In the genomic region with DNA sequence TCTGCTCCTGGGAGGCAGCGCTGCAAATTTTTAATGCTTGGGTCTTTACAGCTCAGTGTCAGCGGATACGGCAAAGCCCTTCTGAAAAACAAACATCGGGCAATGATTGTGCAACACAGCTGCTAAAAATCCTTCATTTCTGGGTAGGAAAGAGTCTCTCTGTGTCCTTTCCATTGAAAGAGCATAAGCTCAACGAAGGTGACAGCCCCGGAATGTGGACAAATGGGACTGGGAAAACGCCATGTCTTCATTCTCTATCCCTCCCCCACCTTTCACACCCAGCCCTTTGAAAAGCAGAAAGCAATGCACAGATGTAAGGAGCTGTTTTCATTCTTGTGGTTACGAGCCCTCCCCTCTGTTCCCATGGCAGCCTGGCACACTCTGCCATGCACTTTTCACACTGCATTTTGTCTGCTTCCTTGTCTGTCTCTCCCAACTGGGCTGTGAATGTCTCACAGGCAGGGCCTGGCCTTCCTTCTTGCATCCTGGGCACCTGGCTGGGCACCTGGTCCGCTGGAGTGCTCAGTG, we compare ENCODE assay signal across 8 cellular contexts. TPM values are rescaled to one million over a fixed set of nuclear protein-coding genes. Genes with fewer than 3 reads are reported as not detected.
DNase-seq lines count a peak whose midpoint lies in the region; ATAC-seq and TF ChIP-seq lines count a peak whose summit lies in the region.

No MANE protein-coding gene starts in this region.

- ATAC-seq in GM19455 (IDR thresholded peaks at IDR 0.05; ENCODE audit: unreplicated experiment) (no peak), GM18867 (IDR thresholded peaks at IDR 0.05; ENCODE audit: unreplicated experiment) (no peak)

- no peaks in the 10 kb centered on the region; the same call in 1 of the 2 replicates for H3K9me3 ChIP-seq in AG04450 (ENCODE audit: control insufficient read depth, insufficient read depth, low read length)
- no peaks in the 10 kb centered on the region for H3K9me3 ChIP-seq in esophagus muscularis mucosa

- TF ChIP-seq EP300 in esophagus muscularis mucosa (IDR thresholded peaks at IDR 0.05): no peak

- no peak overlapping the region for H3K27ac ChIP-seq in AG04450 (ENCODE audit: low read depth, low read length)
- no peak overlapping the region for H3K27ac ChIP-seq in esophagus muscularis mucosa (replicated peaks in 1 of 4)

- no peak for TF ChIP-seq POLR2A in esophagus muscularis mucosa (IDR thresholded peaks at IDR 0.05; ENCODE audit: low read depth)

- POLR2A ChIA-PET in AG04450 (lab: Yijun Ruan, JAX): interaction anchor here (0.6 to 1.3 kb wide), 2 partner anchors 16 to 295 kb away, joined by 4 read pairs; a partner anchor contains a TSS

- H3K4me3 ChIP-seq in AG04450 (ENCODE audit: low read depth, low read length) (peak overlapping the region; percentile 23), esophagus muscularis mucosa (no peak overlapping the region)

- H3K4me1 ChIP-seq in esophagus muscularis mucosa: peaks cover 0 to 13% (median 9%) of the 10 kb centered on the region in 4 donors

- peaks cover 10% of the 10 kb centered on the region for H3K27me3 ChIP-seq in AG04450 (ENCODE audit: control insufficient read depth, insufficient read depth, low read length)
- no peaks in the 10 kb centered on the region for H3K27me3 ChIP-seq in esophagus muscularis mucosa

- DNase-seq in AG04450 (ENCODE audit: low read depth, low spot score) (no peak), HT1080 (ENCODE audit: low read depth) (peak; percentile 59), SW480 (ENCODE audit: low spot score) (peak; percentile 78), iris pigment epithelial cell (ENCODE audit: low read depth) (peak; percentile 79), NCI-H774 (lab: John Stamatoyannopoulos, UW) (no peak), esophagus muscularis mucosa (ENCODE audit: extremely low spot score) (no peak)

- no peaks in the 10 kb centered on the region for H3K36me3 ChIP-seq in esophagus muscularis mucosa

- TF ChIP-seq CTCF in AG04450 (IDR thresholded peaks at IDR 0.05; ENCODE audit: low read depth, low read length): no peak
- TF ChIP-seq CTCF in esophagus muscularis mucosa (IDR thresholded peaks at IDR 0.05): no peak

- intact Hi-C loops in esophagus muscularis mucosa (cut with DNase I): no loop called here

- CTCF ChIA-PET in AG04450 (lab: Charles Lee): interaction anchor here (0.9 to 1.6 kb wide), 4 partner anchors 8 to 480 kb away, joined by 3 to 9 read pairs (median 4); no protein-coding TSS in a partner anchor

- 49% methylated on average over 9 of the region's 9 CpGs for whole genome bisulfite sequencing in esophagus muscularis mucosa

RNA-seq across cellular contexts. Expression of a gene that starts 16.1 kb away (rescaled TPM):
- polyA plus RNA-seq in AG04450 (2011; rRNA removed): 6.7 and 7.5 TPM in 2 replicates
- 6.6 and 9.4 TPM in 2 replicates for polyA minus RNA-seq in AG04450 (2011; rRNA and poly(A)+ RNA removed)
- total RNA-seq in HT1080 (2014; rRNA removed; shearing (Covaris generic)): 30.0 and 33.1 TPM in 2 replicates
- 26.0 and 34.8 TPM in 2 replicates for polyA plus RNA-seq in HT1080 (2015; cell fraction: cytosol; rRNA removed)
- polyA plus RNA-seq in HT1080 (2015; cell fraction: nucleus; rRNA removed): 19.5 and 20.2 TPM in 2 replicates
- 10 to 100 TPM in 1 of 4 donors, 1 to 10 TPM in 3; 3.6 to 11.0 (median 6.1) TPM for total RNA-seq in esophagus muscularis mucosa

Comparison
In these comparisons a context has a peak if more than half of its experiments do, and no peak if none do; other contexts are left out.
1. DNase-seq: peak in HT1080 (single experiment), SW480 (single experiment) and iris pigment epithelial cell (single experiment); none in AG04450 (single experiment), NCI-H774 (single experiment) and esophagus muscularis mucosa (single experiment).